8 cellular contexts compared by ENCODE assay signal in genomic region chr5:131423056-131423455, GRCh38.
DNase-seq lines count a peak whose midpoint lies in the region; ATAC-seq, FAIRE-seq and TF ChIP-seq lines count a peak whose summit lies in the region.

No MANE protein-coding gene starts in this region.

- POLR2A ChIA-PET in PC-9 (lab: Charles Lee; ENCODE audit: unreplicated experiment): no interaction called here

- CTCF ChIA-PET in PC-9 (lab: Charles Lee): interaction anchor here (0.6 kb wide), 1 partner anchor 314 kb away, joined by 3 read pairs; no protein-coding TSS in a partner anchor

- no peaks in the 10 kb centered on the region for H4K20me1 ChIP-seq in PC-9 (ENCODE audit: insufficient read depth)

- 0 out of 2 replicates have a peak, but pooled peaks cover 3% of the 10 kb centered on the region for H3K36me3 ChIP-seq in PC-9 (ENCODE audit: low read depth)

- in situ Hi-C loops in ACHN (cut with HindIII; ENCODE audit: low pct_ligation_motif_present, low pct_unique_long_range_greater_than_20kb, low sequenced_read_pairs): no loop called here

- no peak overlapping the region for H3K4me2 ChIP-seq in PC-9

- no peaks in the 10 kb centered on the region for H3K79me2 ChIP-seq in PC-9 (ENCODE audit: low read depth)

- H3K27ac ChIP-seq in PC-9: no peak overlapping the region

- intact Hi-C loops in PC-9 (cut with micrococcal nuclease; ENCODE audit: unreplicated experiment): loop anchor here (1.0 to 5.0 kb wide), 2 partner anchors 584 to 640 kb away; no protein-coding TSS in a partner anchor

- ATAC-seq in HG02885 (IDR thresholded peaks at IDR 0.05; ENCODE audit: poor library complexity, unreplicated experiment) (no peak), HG02938 (IDR thresholded peaks at IDR 0.05; ENCODE audit: unreplicated experiment) (no peak)

- H3K4me3 ChIP-seq in PC-9 (no peak overlapping the region), fibroblast of the aortic adventitia (ENCODE audit: low read depth, low read length) (no peak overlapping the region)

- no peaks in the 10 kb centered on the region for H3K9me3 ChIP-seq in PC-9 (ENCODE audit: insufficient read depth, low read depth)

- no peaks in the 10 kb centered on the region; the same call in 1 of the 2 replicates for H3F3A ChIP-seq in PC-9 (ENCODE audit: insufficient read depth, low read depth)

- no peak for FAIRE-seq in urothelium cell line (lab: Jason Lieb, UNC)

- DNase-seq in ACHN (peak; percentile 30), ELR (ENCODE audit: low read depth) (peak; percentile 56), PC-9 (no peak), fibroblast of the aortic adventitia (ENCODE audit: low read depth) (peak; percentile 41), urothelium cell line (ENCODE audit: low spot score) (peak; percentile 17)
- no peak for DNase-seq in activated CD8-positive, alpha-beta memory T cell treated with anti-CD3 and anti-CD28 coated beads, Interleukin-2, amount 50 U/mL, for 48 hours

- no TSS peak for BruUV-seq in PC-9 (replicated peaks; lab: Mats Ljungman, UMichigan)

- no peaks in the 10 kb centered on the region for H3K4me1 ChIP-seq in PC-9 (replicated peaks; ENCODE audit: insufficient read depth)

- H3K27me3 ChIP-seq in PC-9 (ENCODE audit: insufficient read depth, low read depth): no peaks in the 10 kb centered on the region

- peak; percentile 57; the same call in 1 of the 2 replicates for TF ChIP-seq CTCF in PC-9 (conservative IDR thresholded peaks at IDR 0.05)
- peak; percentile 51 for TF ChIP-seq CTCF in fibroblast of the aortic adventitia (IDR thresholded peaks at IDR 0.05; ENCODE audit: insufficient read depth, low read length)

- no peak overlapping the region for H2AFZ ChIP-seq in PC-9

- no peaks in the 10 kb centered on the region for H3K9me2 ChIP-seq in PC-9 (ENCODE audit: insufficient read depth)

Comparison
In these comparisons a context has a peak if more than half of its experiments do, and no peak if none do; other contexts are left out.
1. DNase-seq: peak in ACHN (single experiment), ELR (single experiment), fibroblast of the aortic adventitia (single experiment) and urothelium cell line (single experiment); none in PC-9 (0 of 2) and activated CD8-positive, alpha-beta memory T cell treated with anti-CD3 and anti-CD28 coated beads, Interleukin-2, amount 50 U/mL, for 48 hours (single experiment).